In the genomic region with DNA sequence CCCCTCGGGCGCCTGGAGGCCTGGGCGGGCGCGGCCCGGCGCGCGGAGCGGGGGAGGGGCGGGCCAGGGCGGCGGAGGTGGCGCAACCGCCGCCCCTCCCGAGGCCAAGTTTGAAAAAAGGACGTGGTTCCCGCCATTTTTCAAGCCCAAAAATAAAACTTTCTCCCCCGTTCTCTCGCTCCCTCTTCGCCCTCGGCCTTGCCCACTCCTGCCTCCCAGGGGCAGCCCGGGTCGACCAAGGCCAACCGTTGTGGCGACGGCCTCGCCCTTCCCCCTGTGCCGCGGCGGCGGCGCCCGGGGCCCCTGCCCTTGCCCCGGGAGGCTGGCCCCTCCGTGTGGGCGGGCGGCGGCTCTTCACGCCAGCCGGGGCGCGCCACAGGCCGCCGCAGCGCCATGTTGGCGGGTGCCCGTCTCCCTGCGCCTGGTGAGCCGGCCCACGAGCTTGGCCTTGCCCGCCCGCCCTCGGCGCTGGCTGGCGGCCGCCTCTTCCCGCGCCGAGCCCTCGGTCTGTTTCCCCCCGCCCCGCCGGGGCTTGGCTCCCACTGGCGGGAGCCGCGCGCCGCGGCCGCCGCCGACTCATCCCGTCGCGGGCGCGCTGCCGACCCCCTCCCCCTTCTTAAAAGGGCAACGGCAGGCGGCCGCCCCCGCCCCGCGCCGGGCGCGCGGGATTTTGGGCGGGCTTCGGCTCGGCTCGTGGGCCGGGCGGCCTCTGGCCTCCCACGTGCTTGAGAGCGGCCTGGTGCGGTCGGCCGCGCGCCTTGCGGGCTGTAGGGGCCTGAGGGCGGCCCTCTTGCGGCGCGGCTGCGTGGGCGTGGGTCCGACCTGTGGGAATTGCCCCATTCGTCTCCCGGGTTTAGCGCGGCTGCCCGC, we compare ENCODE assay signal across 1 cellular context.
TF ChIP-seq lines count a peak whose summit lies in the region.

No MANE protein-coding gene starts in this region.

TF ChIP-seq in GM12878, 131 proteins besides CTCF, POLR2A, EP300 and RAD21 (continued from another document):
- TF ChIP-seq, protein P1, sequence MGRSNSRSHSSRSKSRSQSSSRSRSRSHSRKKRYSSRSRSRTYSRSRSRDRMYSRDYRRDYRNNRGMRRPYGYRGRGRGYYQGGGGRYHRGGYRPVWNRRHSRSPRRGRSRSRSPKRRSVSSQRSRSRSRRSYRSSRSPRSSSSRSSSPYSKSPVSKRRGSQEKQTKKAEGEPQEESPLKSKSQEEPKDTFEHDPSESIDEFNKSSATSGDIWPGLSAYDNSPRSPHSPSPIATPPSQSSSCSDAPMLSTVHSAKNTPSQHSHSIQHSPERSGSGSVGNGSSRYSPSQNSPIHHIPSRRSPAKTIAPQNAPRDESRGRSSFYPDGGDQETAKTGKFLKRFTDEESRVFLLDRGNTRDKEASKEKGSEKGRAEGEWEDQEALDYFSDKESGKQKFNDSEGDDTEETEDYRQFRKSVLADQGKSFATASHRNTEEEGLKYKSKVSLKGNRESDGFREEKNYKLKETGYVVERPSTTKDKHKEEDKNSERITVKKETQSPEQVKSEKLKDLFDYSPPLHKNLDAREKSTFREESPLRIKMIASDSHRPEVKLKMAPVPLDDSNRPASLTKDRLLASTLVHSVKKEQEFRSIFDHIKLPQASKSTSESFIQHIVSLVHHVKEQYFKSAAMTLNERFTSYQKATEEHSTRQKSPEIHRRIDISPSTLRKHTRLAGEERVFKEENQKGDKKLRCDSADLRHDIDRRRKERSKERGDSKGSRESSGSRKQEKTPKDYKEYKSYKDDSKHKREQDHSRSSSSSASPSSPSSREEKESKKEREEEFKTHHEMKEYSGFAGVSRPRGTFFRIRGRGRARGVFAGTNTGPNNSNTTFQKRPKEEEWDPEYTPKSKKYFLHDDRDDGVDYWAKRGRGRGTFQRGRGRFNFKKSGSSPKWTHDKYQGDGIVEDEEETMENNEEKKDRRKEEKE (IDR thresholded peaks at IDR 0.05) = no peak
- peak; percentile 77 to 92; a peak in 3 of 4 replicates for TF ChIP-seq BHLHE40 (IDR thresholded peaks at IDR 0.05; ENCODE audit: borderline replicate concordance in 1 of 2, low read depth in 2 of 2, low read length in 1 of 2)
- TF ChIP-seq, protein P2, sequence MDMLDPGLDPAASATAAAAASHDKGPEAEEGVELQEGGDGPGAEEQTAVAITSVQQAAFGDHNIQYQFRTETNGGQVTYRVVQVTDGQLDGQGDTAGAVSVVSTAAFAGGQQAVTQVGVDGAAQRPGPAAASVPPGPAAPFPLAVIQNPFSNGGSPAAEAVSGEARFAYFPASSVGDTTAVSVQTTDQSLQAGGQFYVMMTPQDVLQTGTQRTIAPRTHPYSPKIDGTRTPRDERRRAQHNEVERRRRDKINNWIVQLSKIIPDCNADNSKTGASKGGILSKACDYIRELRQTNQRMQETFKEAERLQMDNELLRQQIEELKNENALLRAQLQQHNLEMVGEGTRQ (IDR thresholded peaks at IDR 0.05; ENCODE audit: borderline replicate concordance, low read depth, low read length) = no peak
- TF ChIP-seq, protein P3, sequence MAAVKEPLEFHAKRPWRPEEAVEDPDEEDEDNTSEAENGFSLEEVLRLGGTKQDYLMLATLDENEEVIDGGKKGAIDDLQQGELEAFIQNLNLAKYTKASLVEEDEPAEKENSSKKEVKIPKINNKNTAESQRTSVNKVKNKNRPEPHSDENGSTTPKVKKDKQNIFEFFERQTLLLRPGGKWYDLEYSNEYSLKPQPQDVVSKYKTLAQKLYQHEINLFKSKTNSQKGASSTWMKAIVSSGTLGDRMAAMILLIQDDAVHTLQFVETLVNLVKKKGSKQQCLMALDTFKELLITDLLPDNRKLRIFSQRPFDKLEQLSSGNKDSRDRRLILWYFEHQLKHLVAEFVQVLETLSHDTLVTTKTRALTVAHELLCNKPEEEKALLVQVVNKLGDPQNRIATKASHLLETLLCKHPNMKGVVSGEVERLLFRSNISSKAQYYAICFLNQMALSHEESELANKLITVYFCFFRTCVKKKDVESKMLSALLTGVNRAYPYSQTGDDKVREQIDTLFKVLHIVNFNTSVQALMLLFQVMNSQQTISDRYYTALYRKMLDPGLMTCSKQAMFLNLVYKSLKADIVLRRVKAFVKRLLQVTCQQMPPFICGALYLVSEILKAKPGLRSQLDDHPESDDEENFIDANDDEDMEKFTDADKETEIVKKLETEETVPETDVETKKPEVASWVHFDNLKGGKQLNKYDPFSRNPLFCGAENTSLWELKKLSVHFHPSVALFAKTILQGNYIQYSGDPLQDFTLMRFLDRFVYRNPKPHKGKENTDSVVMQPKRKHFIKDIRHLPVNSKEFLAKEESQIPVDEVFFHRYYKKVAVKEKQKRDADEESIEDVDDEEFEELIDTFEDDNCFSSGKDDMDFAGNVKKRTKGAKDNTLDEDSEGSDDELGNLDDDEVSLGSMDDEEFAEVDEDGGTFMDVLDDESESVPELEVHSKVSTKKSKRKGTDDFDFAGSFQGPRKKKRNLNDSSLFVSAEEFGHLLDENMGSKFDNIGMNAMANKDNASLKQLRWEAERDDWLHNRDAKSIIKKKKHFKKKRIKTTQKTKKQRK (IDR thresholded peaks at IDR 0.05; ENCODE audit: low read depth, low read length) = no peak
- TF ChIP-seq ESRRA (IDR thresholded peaks at IDR 0.05; ENCODE audit: low read length) = no peak
- TF ChIP-seq ETV6 (conservative IDR thresholded peaks at IDR 0.05 in 1 of 2, IDR thresholded peaks at IDR 0.05 in 1 of 2; ENCODE audit: borderline replicate concordance in 1 of 2, low read depth in 1 of 2) = no peak
- no peak for TF ChIP-seq CHD4 (IDR thresholded peaks at IDR 0.05)
- TF ChIP-seq, protein P4, sequence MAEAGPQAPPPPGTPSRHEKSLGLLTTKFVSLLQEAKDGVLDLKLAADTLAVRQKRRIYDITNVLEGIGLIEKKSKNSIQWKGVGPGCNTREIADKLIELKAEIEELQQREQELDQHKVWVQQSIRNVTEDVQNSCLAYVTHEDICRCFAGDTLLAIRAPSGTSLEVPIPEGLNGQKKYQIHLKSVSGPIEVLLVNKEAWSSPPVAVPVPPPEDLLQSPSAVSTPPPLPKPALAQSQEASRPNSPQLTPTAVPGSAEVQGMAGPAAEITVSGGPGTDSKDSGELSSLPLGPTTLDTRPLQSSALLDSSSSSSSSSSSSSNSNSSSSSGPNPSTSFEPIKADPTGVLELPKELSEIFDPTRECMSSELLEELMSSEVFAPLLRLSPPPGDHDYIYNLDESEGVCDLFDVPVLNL (IDR thresholded peaks at IDR 0.05; ENCODE audit: low read depth, low read length) = peak; percentile 66
- TF ChIP-seq ZNF384 (IDR thresholded peaks at IDR 0.05; ENCODE audit: borderline replicate concordance, low read depth, low read length) = no peak
- TF ChIP-seq NFXL1 (IDR thresholded peaks at IDR 0.05; ENCODE audit: borderline replicate concordance) = 0 out of 2 replicates have a peak, but pooled peaks have one; percentile 10
- no peak for TF ChIP-seq ZNF274 (IDR thresholded peaks at IDR 0.05; ENCODE audit: insufficient read depth, insufficient read length)
- no peak for TF ChIP-seq BMI1 (IDR thresholded peaks at IDR 0.05; ENCODE audit: borderline replicate concordance)
- peak; percentile 76; the same call in 1 of the 2 replicates for TF ChIP-seq TAF1 (IDR thresholded peaks at IDR 0.05; ENCODE audit: borderline replicate concordance, low read depth, low read length)
- TF ChIP-seq NR2F1 (conservative IDR thresholded peaks at IDR 0.05) = peak; percentile 89
- TF ChIP-seq, protein P5, sequence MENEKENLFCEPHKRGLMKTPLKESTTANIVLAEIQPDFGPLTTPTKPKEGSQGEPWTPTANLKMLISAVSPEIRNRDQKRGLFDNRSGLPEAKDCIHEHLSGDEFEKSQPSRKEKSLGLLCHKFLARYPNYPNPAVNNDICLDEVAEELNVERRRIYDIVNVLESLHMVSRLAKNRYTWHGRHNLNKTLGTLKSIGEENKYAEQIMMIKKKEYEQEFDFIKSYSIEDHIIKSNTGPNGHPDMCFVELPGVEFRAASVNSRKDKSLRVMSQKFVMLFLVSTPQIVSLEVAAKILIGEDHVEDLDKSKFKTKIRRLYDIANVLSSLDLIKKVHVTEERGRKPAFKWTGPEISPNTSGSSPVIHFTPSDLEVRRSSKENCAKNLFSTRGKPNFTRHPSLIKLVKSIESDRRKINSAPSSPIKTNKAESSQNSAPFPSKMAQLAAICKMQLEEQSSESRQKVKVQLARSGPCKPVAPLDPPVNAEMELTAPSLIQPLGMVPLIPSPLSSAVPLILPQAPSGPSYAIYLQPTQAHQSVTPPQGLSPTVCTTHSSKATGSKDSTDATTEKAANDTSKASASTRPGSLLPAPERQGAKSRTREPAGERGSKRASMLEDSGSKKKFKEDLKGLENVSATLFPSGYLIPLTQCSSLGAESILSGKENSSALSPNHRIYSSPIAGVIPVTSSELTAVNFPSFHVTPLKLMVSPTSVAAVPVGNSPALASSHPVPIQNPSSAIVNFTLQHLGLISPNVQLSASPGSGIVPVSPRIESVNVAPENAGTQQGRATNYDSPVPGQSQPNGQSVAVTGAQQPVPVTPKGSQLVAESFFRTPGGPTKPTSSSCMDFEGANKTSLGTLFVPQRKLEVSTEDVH (IDR thresholded peaks at IDR 0.05; ENCODE audit: low read depth, partially characterized antibody) = no peak
- TF ChIP-seq GABPA (IDR thresholded peaks at IDR 0.05; ENCODE audit: low read depth) = no peak
- TF ChIP-seq SIN3A (IDR thresholded peaks at IDR 0.05; ENCODE audit: low read depth, low read length) = no peak
- TF ChIP-seq SUZ12 (IDR thresholded peaks at IDR 0.05; ENCODE audit: unreplicated experiment) = no peak
- TF ChIP-seq RFX5 (IDR thresholded peaks at IDR 0.05; ENCODE audit: low read depth, low read length) = no peak
- no peak for TF ChIP-seq BCL11A (IDR thresholded peaks at IDR 0.05; ENCODE audit: low read depth, low read length)
- peak; percentile 59; the same call in 1 of the 2 replicates for TF ChIP-seq ZSCAN29 (IDR thresholded peaks at IDR 0.05)
- no peak for TF ChIP-seq MEF2B (IDR thresholded peaks at IDR 0.05; ENCODE audit: partially characterized antibody, poor library complexity, severe bottlenecking)
- TF ChIP-seq TBL1XR1 (IDR thresholded peaks at IDR 0.05; ENCODE audit: low read depth, low read length) = no peak
- TF ChIP-seq MXI1 (IDR thresholded peaks at IDR 0.05; ENCODE audit: low read depth, low read length) = no peak; the same call in 1 of the 2 replicates
- TF ChIP-seq RAD51 (IDR thresholded peaks at IDR 0.05) = no peak
- no peak for TF ChIP-seq RCOR1 (conservative IDR thresholded peaks at IDR 0.05; ENCODE audit: low read depth, low read length)
- TF ChIP-seq SMAD1 (IDR thresholded peaks at IDR 0.05; ENCODE audit: low read depth, partially characterized antibody) = no peak
- TF ChIP-seq TCF7 (IDR thresholded peaks at IDR 0.05; ENCODE audit: borderline replicate concordance) = no peak
- TF ChIP-seq, protein P6, sequence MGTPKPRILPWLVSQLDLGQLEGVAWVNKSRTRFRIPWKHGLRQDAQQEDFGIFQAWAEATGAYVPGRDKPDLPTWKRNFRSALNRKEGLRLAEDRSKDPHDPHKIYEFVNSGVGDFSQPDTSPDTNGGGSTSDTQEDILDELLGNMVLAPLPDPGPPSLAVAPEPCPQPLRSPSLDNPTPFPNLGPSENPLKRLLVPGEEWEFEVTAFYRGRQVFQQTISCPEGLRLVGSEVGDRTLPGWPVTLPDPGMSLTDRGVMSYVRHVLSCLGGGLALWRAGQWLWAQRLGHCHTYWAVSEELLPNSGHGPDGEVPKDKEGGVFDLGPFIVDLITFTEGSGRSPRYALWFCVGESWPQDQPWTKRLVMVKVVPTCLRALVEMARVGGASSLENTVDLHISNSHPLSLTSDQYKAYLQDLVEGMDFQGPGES (IDR thresholded peaks at IDR 0.05) = no peak
- TF ChIP-seq TCF3 (IDR thresholded peaks at IDR 0.05; ENCODE audit: borderline replicate concordance, insufficient read depth, low read depth, low read length) = 0 out of 2 replicates have a peak, but pooled peaks have one; percentile 7
